8 cellular contexts compared by ENCODE assay signal in the genomic region with DNA sequence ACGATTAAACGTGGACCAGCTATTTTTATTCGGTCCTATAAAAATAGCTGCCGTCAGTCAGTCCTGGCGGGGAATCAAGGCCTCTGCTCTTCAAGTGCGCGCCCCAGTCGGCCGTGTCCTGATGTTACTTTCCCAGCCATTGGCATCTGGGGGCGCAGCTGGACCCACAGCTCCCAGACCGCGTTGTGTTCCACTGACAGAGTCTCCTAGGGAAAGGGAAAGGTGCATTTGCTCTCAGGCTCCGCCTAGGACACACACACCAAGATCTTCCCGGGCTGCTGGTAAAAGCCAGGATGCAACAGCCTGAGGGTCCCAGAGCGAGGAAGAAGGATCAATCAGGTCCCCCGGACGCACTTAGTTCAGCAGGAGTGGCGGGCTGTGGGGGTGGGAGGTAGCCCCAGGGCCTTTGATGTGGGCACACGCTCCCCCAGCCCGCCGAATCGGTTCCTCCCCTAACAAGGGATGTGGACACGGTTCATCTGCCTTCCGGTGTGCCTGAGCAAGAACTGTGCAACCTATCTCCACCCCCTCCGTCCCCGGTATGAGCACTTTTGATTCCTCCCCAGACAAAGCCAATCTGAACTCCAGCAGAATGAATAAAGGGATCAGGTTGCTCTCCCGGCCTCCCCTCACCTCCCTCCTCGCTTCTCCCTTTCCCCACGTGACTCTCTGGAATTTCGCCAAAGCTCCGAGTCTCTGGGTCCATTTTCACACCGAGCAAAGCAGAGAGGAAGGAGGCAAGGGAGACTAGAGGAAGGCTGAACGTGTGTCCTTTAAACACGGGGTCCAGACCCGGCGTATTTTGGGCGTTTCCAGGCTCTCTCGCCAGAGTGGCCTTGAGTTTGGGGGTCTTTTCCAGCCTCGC. TPM values are rescaled to one million over a fixed set of nuclear protein-coding genes. Genes with fewer than 3 reads are reported as not detected.
DNase-seq lines count a peak whose midpoint lies in the region; ATAC-seq and TF ChIP-seq lines count a peak whose summit lies in the region.

No MANE protein-coding gene starts in this region.

- H3K27me3 ChIP-seq in RWPE2 (ENCODE audit: insufficient read depth, poor library complexity, severe bottlenecking): no peaks in the 10 kb centered on the region

- no peaks in the 10 kb centered on the region for H3K9me3 Mint-ChIP-seq in central memory CD8-positive, alpha-beta T cell

- peak; percentile 72 for ATAC-seq in GM21619 (IDR thresholded peaks at IDR 0.05; ENCODE audit: unreplicated experiment)
- peak; percentile 73 for ATAC-seq in RWPE2 (ENCODE audit: low read depth)
- peak; percentile 60 for ATAC-seq in central memory CD8-positive, alpha-beta T cell (replicated peaks; ENCODE audit: extremely low read depth, poor library complexity, severe bottlenecking)

- H3K27ac Mint-ChIP-seq in central memory CD8-positive, alpha-beta T cell (ENCODE audit: low read depth): no peak overlapping the region

- H3K4me1 Mint-ChIP-seq in central memory CD8-positive, alpha-beta T cell: peaks cover 27% of the 10 kb centered on the region

- DNase-seq in EH (ENCODE audit: low read depth): peak; percentile 78
- peak; percentile 61 for DNase-seq in Jurkat, Clone E6-1 (ENCODE audit: low read depth, low spot score)
- DNase-seq in RWPE2 (ENCODE audit: low spot score): peak; percentile 77
- no peak for DNase-seq in central memory CD8-positive, alpha-beta T cell (ENCODE audit: low spot score in 2 of 2)
- peak; percentile 94 for DNase-seq in islet precursor cell
- no peak for DNase-seq in SW 1271 (lab: John Stamatoyannopoulos, UW)

- TF ChIP-seq CTCF in RWPE2 (IDR thresholded peaks at IDR 0.05; ENCODE audit: poor library complexity, severe bottlenecking): peak; percentile 8

- H3K4me3 Mint-ChIP-seq in central memory CD8-positive, alpha-beta T cell: peak overlapping the region; percentile 76

- no peaks in the 10 kb centered on the region for H3K36me3 ChIP-seq in RWPE2 (ENCODE audit: low read depth)

- peak overlapping the region; percentile 54 for H3K4me3 ChIP-seq in Jurkat, Clone E6-1 (ENCODE audit: low read length)
- H3K4me3 ChIP-seq in RWPE2 (ENCODE audit: severe bottlenecking) (peak overlapping the region; percentile 43), skin epidermis (peak overlapping the region; percentile 37 to 49 (median 45))

- peaks cover 5% of the 10 kb centered on the region for H3K36me3 Mint-ChIP-seq in central memory CD8-positive, alpha-beta T cell (ENCODE audit: insufficient read depth)

- peaks cover 91% of the 10 kb centered on the region for H3K27me3 Mint-ChIP-seq in central memory CD8-positive, alpha-beta T cell

- H3K4me1 ChIP-seq in RWPE2 (ENCODE audit: insufficient read depth, poor library complexity, severe bottlenecking): no peaks in the 10 kb centered on the region

- H3K27ac ChIP-seq in RWPE2 (ENCODE audit: poor library complexity, severe bottlenecking) (peak overlapping the region; percentile 30), skin epidermis (peak overlapping the region in 4 of 21 experiments; percentile 26 to 63 (median 38))

- no peaks in the 10 kb centered on the region for H3K9me3 ChIP-seq in RWPE2 (ENCODE audit: severe bottlenecking)

RNA-seq across cellular contexts. Expression of a gene that starts 0.6 kb away (rescaled TPM):
- 0.07 TPM for polyA plus RNA-seq in Jurkat, Clone E6-1 (2012; ENCODE audit: insufficient read depth, insufficient read length)

Comparison
In these comparisons a context has a peak if more than half of its experiments do, and no peak if none do; other contexts are left out.
1. DNase-seq: peak in EH (single experiment), Jurkat, Clone E6-1 (single experiment), RWPE2 (single experiment) and islet precursor cell (single experiment); none in central memory CD8-positive, alpha-beta T cell (0 of 2) and SW 1271 (0 of 2).
2. Peak in every context shown above with its lines, with median percentiles within 50 percentile points of each other: ATAC-seq and H3K4me3 ChIP-seq.